9 cellular contexts compared by ENCODE assay signal in the genomic region with DNA sequence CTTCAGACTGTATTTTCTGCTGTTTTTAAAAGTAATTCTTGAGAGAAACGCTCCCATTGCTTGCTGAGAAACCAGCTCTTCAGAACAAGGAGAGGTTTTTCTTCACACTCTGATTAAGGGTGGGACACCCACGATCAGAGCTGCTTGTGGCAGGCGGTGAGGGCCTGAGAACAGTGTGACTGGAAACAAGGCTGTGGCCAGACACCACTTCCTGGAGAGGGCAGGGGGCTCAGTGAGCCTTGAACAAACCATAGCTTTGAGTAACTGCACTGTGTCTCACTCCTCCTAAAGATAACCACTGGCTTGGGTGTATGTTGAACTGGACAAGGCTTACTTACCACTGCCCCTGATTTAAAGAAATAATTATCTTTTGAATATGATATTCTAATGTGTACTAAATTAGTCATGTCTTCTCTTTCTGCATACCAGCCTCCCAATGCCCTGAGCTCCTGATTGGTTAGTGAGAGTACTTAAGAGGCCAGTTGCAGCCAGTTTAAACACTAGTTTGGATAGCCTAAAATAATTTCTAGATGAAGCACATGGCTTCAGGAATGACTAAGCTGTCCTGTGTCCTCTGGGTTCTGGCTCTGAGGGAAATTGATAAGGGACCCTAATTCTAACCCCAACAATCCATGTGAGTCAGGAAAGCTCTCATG. TPM values are rescaled to one million over a fixed set of nuclear protein-coding genes. Genes with fewer than 3 reads are reported as not detected.
DNase-seq lines count a peak whose midpoint lies in the region; ATAC-seq lines count a peak whose summit lies in the region.
"Had no signal": no experiment of that assay in that cellular context is flagged by ENCODE, and none has a peak within 500 bp of the region (broad histone marks: within the 10 kb centered on the region; RNA-seq: fewer than 3 reads in every experiment).

No MANE protein-coding gene starts in this region.

- H3K9me3 ChIP-seq in SJCRH30 (replicated peaks): no peaks in the 10 kb centered on the region

- H3K4me3 ChIP-seq in SJCRH30: no peak overlapping the region

- H3K27ac ChIP-seq in SJCRH30: no peak overlapping the region

- H3K27me3 ChIP-seq in SJCRH30: no peaks in the 10 kb centered on the region

- peak; percentile 4 to 19 for DNase-seq in activated CD4-positive, alpha-beta T cell treated with anti-CD3 and anti-CD28 coated beads for 4 hours
- DNase-seq in kidney tubule cell (ENCODE audit: low spot score): peak; percentile 4
- no peak for DNase-seq in ureter (ENCODE audit: low spot score)
- no peak for DNase-seq in kidney glomerular epithelial cell (lab: John Stamatoyannopoulos, UW)
- no peak for DNase-seq in SJCRH30
- no peak for DNase-seq in central memory CD4-positive, alpha-beta T cell

- H3K36me3 ChIP-seq in SJCRH30: no peaks in the 10 kb centered on the region

- ATAC-seq in GM18858 (IDR thresholded peaks at IDR 0.05; ENCODE audit: unreplicated experiment): peak; percentile 86
- peak; percentile 85 for ATAC-seq in HG02852 (IDR thresholded peaks at IDR 0.05; ENCODE audit: unreplicated experiment)

- H3K4me1 ChIP-seq in SJCRH30: no peaks in the 10 kb centered on the region

RNA-seq across cellular contexts. Expression of gene GPR82, which starts 3.7 kb away (rescaled TPM):
- 0.26 TPM for total RNA-seq in ureter
- total RNA-seq in SJCRH30 (2014; rRNA removed; shearing (Covaris generic)): not detected in 2 replicates
- total RNA-seq: endothelial cell of umbilical vein had no signal

RNA-seq across cellular contexts. Expression of gene GPR34, which starts 31.5 kb away (rescaled TPM):
- total RNA-seq in ureter: 7.1 TPM
- total RNA-seq in SJCRH30 (2014; rRNA removed; shearing (Covaris generic)): not detected in 2 replicates
- total RNA-seq: endothelial cell of umbilical vein had no signal

Comparison
In these comparisons a context has a peak if more than half of its experiments do, and no peak if none do; other contexts are left out.
1. DNase-seq: peak in activated CD4-positive, alpha-beta T cell treated with anti-CD3 and anti-CD28 coated beads for 4 hours (2 of 2) and kidney tubule cell (single experiment); none in ureter (single experiment), kidney glomerular epithelial cell (single experiment), SJCRH30 (0 of 2) and central memory CD4-positive, alpha-beta T cell (single experiment).